Comparison of ENCODE assay signal across 11 cellular contexts in the genomic region with DNA sequence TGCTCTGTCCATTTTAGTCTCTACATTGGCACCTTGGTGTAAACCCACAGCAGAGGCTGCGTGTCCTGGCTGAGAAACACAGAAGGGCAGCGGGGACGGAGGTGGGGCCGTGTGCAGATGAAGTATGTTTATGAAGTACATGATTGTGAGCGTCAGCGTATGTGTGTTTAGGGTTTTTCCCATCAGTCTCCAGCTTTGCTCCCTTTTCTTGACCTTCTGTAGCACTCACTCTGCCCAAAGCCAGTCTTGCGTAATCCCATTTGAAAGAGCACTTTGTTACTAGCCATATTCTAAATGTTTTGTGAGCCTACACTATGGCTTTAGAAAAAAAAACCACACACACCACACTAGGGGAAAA.
DNase-seq lines count a peak whose midpoint lies in the region; ATAC-seq and TF ChIP-seq lines count a peak whose summit lies in the region.
"Had no signal": no experiment of that assay in that cellular context is flagged by ENCODE, and none has a peak within 500 bp of the region (broad histone marks: within the 10 kb centered on the region; RNA-seq: fewer than 3 reads in every experiment).

No MANE protein-coding gene starts in this region.

- H3K27ac ChIP-seq in ACC112 (ENCODE audit: low read depth, low read length) (no peak overlapping the region), coronary artery (no peak overlapping the region), mesodermal cell (ENCODE audit: low read depth, low read length, severe bottlenecking) (no peak overlapping the region)
- H3K27ac ChIP-seq: BLaER1, RWPE1 had no signal

- TF ChIP-seq CTCF in coronary artery (IDR thresholded peaks at IDR 0.05), result no peak

- no peak overlapping the region for H2AFZ ChIP-seq in ACC112 (ENCODE audit: low read length, unreplicated experiment)

- H3K4me1 ChIP-seq in ACC112 (ENCODE audit: control insufficient read depth, insufficient read depth, low read length, unreplicated experiment) (no peaks in the 10 kb centered on the region), mesodermal cell (ENCODE audit: control insufficient read depth, insufficient read depth, low read length, poor library complexity, severe bottlenecking) (no peaks in the 10 kb centered on the region)
- H3K4me1 ChIP-seq: BLaER1 had no signal

- H3K27me3 ChIP-seq in ACC112 (ENCODE audit: insufficient read depth, low read length), result peaks cover 26% of the 10 kb centered on the region
- H3K27me3 ChIP-seq: BLaER1 had no signal

- 16% methylated on average over 4 of the region's 7 CpGs; no CpG with 5 or more reads in 1 of the 2 experiments for WGBS in mesodermal cell (ENCODE audit: insufficient coverage in 2 of 2), 2 experiments

- no peaks in the 10 kb centered on the region for H3K79me2 ChIP-seq in ACC112 (ENCODE audit: control insufficient read depth, insufficient read depth, low read length, unreplicated experiment)

- ATAC-seq in HG03439 (IDR thresholded peaks at IDR 0.05; ENCODE audit: unreplicated experiment), result peak; percentile 42
- ATAC-seq in GM21723 (IDR thresholded peaks at IDR 0.05; ENCODE audit: unreplicated experiment), result no peak

- H3K36me3 ChIP-seq in ACC112 (ENCODE audit: insufficient read depth, low read length) (no peaks in the 10 kb centered on the region), mesodermal cell (ENCODE audit: control insufficient read depth, insufficient read depth, low read length) (no peaks in the 10 kb centered on the region)
- H3K36me3 ChIP-seq: BLaER1 had no signal

- DNase-seq in coronary artery (ENCODE audit: low spot score), result no peak
- DNase-seq in NCI-H1048 (lab: John Stamatoyannopoulos, UW), result no peak
- DNase-seq in GM19238 (ENCODE audit: insufficient read length, low spot score), result no peak
- DNase-seq in NOMO-1 treated with DMSO at 0.1 percent for 48 hours (lab: John Stamatoyannopoulos, UW; ENCODE audit: unreplicated experiment), result no peak
- DNase-seq: Kasumi-1 had no signal

- no peaks in the 10 kb centered on the region for H3K9me3 ChIP-seq in mesodermal cell (ENCODE audit: control insufficient read depth, low read length)

- H3K4me3 ChIP-seq in ACC112 (ENCODE audit: low read depth, low read length) (peak overlapping the region; percentile 54), coronary artery (peak overlapping the region; percentile 56), mesodermal cell (ENCODE audit: extremely low read depth, insufficient read depth, low read length, poor library complexity, severe bottlenecking) (peak overlapping the region; percentile 45)
- H3K4me3 ChIP-seq: BLaER1 had no signal
